In genomic region chr6:33575211-33575610, GRCh38 we compare ENCODE assay signal across 22 cellular contexts. TPM values are rescaled to one million over a fixed set of nuclear protein-coding genes. Genes with fewer than 3 reads are reported as not detected.
DNase-seq lines count a peak whose midpoint lies in the region; ATAC-seq and TF ChIP-seq lines count a peak whose summit lies in the region.
"Had no signal": no experiment of that assay in that cellular context is flagged by ENCODE, and none has a peak within 500 bp of the region (broad histone marks: within the 10 kb centered on the region; RNA-seq: fewer than 3 reads in every experiment).

No MANE protein-coding gene starts in this region.

- H3K27ac Mint-ChIP-seq in T-cell (peak overlapping the region; percentile 27 to 31), endothelial cell (ENCODE audit: unreplicated experiment) (peak overlapping the region; percentile 16)
- peak overlapping the region; percentile 59 for H3K27ac Mint-ChIP-seq in stimulated activated naive B cell treated with anti-CD40 and anti-IgM and Interleukin-4, amounts not matched to agents 10 μg/mL and 1 μg/mL and 100 μg/mL, for 72 hours

- H3K9me3 Mint-ChIP-seq in T-cell = no peaks in the 10 kb centered on the region
- H3K9me3 Mint-ChIP-seq in endothelial cell (ENCODE audit: unreplicated experiment) = no peaks in the 10 kb centered on the region
- H3K9me3 Mint-ChIP-seq in stimulated activated naive B cell treated with anti-CD40 and anti-IgM and Interleukin-4, amounts not matched to agents 10 μg/mL and 1 μg/mL and 100 μg/mL, for 72 hours = no peaks in the 10 kb centered on the region

- ATAC-seq in Right ventricle myocardium superior (ENCODE audit: poor library complexity) = no peak
- ATAC-seq in left ventricle myocardium superior = no peak
- ATAC-seq in T-cell (replicated peaks in 1 of 4) = no peak
- no peak for ATAC-seq in stimulated activated naive B cell treated with anti-CD40 and anti-IgM and Interleukin-4, amounts not matched to agents 10 μg/mL and 1 μg/mL and 100 μg/mL, for 72 hours (replicated peaks)
- ATAC-seq: foreskin keratinocyte, left lobe of liver, sciatic nerve had no signal

- POLR2A ChIA-PET in T-cell (lab: Charles Lee) = no interaction called here

- DNase-seq in Right ventricle myocardium superior = peak; percentile 20
- DNase-seq in left ventricle myocardium superior = no peak
- DNase-seq in T-cell = no peak
- no peak for DNase-seq in endothelial cell (ENCODE audit: low spot score)
- DNase-seq in stimulated activated naive B cell treated with anti-CD40 and anti-IgM and Interleukin-4, amounts not matched to agents 10 μg/mL and 1 μg/mL and 100 μg/mL, for 72 hours = no peak
- no peak for DNase-seq in SHP77 (lab: John Stamatoyannopoulos, UW)
- no peak for DNase-seq in NCI-H446 (lab: John Stamatoyannopoulos, UW)
- DNase-seq: activated CD8-positive, alpha-beta memory T cell treated with anti-CD3 and anti-CD28 coated beads for 24 hours; activated gamma-delta T cell treated with Interleukin-2 at 50 U/mL for 16 hours; amygdala; Calu3; DMS79 treated with DMSO at 0.1 percent for 48 hours; foreskin keratinocyte; GF-D8; head of caudate nucleus; NCI-H1694 treated with DMSO at 0.1 percent for 48 hours; NCI-H446 treated with DMSO at 0.1 percent for 48 hours; NCI-H82; stimulated activated CD4-positive, alpha-beta T cell treated with anti-CD3 and anti-CD28 coated beads, Interleukin-2, amount 100 ng/mL, for 48 hours; upper lobe of left lung had no signal

- H3K27me3 Mint-ChIP-seq in T-cell (no peaks in the 10 kb centered on the region), endothelial cell (ENCODE audit: unreplicated experiment) (peaks cover 3% of the 10 kb centered on the region)
- H3K27me3 Mint-ChIP-seq in stimulated activated naive B cell treated with anti-CD40 and anti-IgM and Interleukin-4, amounts not matched to agents 10 μg/mL and 1 μg/mL and 100 μg/mL, for 72 hours = no peaks in the 10 kb centered on the region

- intact Hi-C loops in Right ventricle myocardium superior (cut with DNase I) (loop anchor here (10.0 kb wide), 1 partner anchor 150 kb away; the partner anchor contains the start of gene SYNGAP1), left ventricle myocardium superior (cut with micrococcal nuclease) (no loop called here)

- CTCF ChIA-PET in T-cell (lab: Charles Lee) = no interaction called here

- peaks cover 25% of the 10 kb centered on the region for H3K36me3 Mint-ChIP-seq in T-cell
- peaks cover 14% of the 10 kb centered on the region for H3K36me3 Mint-ChIP-seq in endothelial cell (ENCODE audit: low read depth, unreplicated experiment)
- peaks cover 42 to 62% of the 10 kb centered on the region in 2 donors for H3K36me3 Mint-ChIP-seq in stimulated activated naive B cell treated with anti-CD40 and anti-IgM and Interleukin-4, amounts not matched to agents 10 μg/mL and 1 μg/mL and 100 μg/mL, for 72 hours

- H3K4me3 Mint-ChIP-seq in T-cell (no peak overlapping the region), endothelial cell (ENCODE audit: unreplicated experiment) (peak overlapping the region; percentile 18)
- no peak overlapping the region for H3K4me3 Mint-ChIP-seq in stimulated activated naive B cell treated with anti-CD40 and anti-IgM and Interleukin-4, amounts not matched to agents 10 μg/mL and 1 μg/mL and 100 μg/mL, for 72 hours

- TF ChIP-seq CTCF in endothelial cell (IDR thresholded peaks at IDR 0.05; ENCODE audit: unreplicated experiment) = no peak

- peaks cover 43 to 56% (median 43%) of the 10 kb centered on the region in 3 donors for H3K4me1 Mint-ChIP-seq in T-cell
- H3K4me1 Mint-ChIP-seq in endothelial cell (ENCODE audit: unreplicated experiment) = peaks cover 34% of the 10 kb centered on the region
- peaks cover 29 to 57% of the 10 kb centered on the region in 2 donors for H3K4me1 Mint-ChIP-seq in stimulated activated naive B cell treated with anti-CD40 and anti-IgM and Interleukin-4, amounts not matched to agents 10 μg/mL and 1 μg/mL and 100 μg/mL, for 72 hours

RNA-seq across cellular contexts. Expression of gene BAK1, which starts 4.9 kb away (rescaled TPM):
- 25.0 TPM for total RNA-seq in Right ventricle myocardium superior
- 23.1 TPM for total RNA-seq in left ventricle myocardium superior
- 10 to 100 TPM; 22.9 to 31.6 (median 27.9) TPM for total RNA-seq in T-cell
- 51.4 TPM for total RNA-seq in endothelial cell (ENCODE audit: unreplicated experiment)

RNA-seq across cellular contexts. Expression of gene ITPR3, which starts 45.9 kb away (rescaled TPM):
- total RNA-seq in Right ventricle myocardium superior (6.0 TPM), left ventricle myocardium superior (6.1 TPM), T-cell (10 to 100 TPM; 49.2 to 63.6 (median 62.4) TPM), endothelial cell (ENCODE audit: unreplicated experiment) (124 TPM)
